Comparison of ENCODE assay signal across 8 cellular contexts in the genomic region with DNA sequence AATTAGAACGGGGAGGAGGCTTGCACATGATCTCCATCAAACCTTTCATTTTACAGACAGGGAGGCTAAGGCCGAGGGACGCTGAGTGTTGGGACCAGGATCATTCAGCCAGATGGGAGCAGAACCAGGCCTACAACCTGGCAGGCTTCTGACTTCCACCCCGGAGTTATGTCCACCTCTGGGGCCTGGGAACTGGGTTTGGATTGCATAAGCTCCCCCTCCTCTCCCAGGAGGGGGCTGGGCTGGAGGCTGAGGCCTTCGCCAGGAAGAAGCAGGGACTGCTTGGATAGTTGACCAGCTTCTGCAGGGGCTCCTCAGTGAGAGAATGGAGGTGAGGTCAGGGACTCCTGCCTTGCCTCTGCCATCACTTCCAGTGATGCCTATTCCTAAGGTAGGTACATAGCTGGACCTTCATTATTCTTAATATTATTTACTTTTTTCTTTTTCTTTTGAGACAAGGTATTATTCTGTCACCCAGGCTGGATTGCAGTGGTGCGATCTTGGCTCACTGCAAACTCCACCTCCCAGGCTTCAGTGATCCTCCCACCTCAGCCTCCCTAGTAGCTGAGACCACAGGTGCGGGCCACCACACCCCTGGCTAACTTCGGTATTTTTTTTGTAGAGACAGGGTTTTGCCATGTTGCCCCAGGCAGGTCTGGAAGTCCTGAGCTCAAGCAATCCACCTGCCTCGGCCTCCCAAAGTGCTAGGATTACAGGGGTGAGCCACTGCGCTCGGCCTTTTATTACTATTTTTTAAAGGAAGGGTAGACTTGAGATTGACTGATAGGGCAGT. TPM values are rescaled to one million over a fixed set of nuclear protein-coding genes. Genes with fewer than 3 reads are reported as not detected.
DNase-seq lines count a peak whose midpoint lies in the region; ATAC-seq and TF ChIP-seq lines count a peak whose summit lies in the region.

No MANE protein-coding gene starts in this region.

- no peaks in the 10 kb centered on the region for H4K20me1 ChIP-seq in PC-3 (ENCODE audit: low read length)

- TSS peak; percentile 45 for BruUV-seq in PC-3 (replicated peaks; lab: Mats Ljungman, UMichigan)

- H2AFZ ChIP-seq in PC-3 (ENCODE audit: low read length) = peak overlapping the region; percentile 99; the same call in 1 of the 2 replicates

- H3K27me3 Mint-ChIP-seq in endothelial cell (ENCODE audit: unreplicated experiment) = peaks cover 3% of the 10 kb centered on the region

- H3K4me3 ChIP-seq in PC-3 (ENCODE audit: low read length) = peak overlapping the region; percentile 97

- H3K27ac Mint-ChIP-seq in endothelial cell (ENCODE audit: unreplicated experiment) = no peak overlapping the region

- peaks cover 6% of the 10 kb centered on the region; the same call in 1 of the 2 replicates for H3K4me1 ChIP-seq in PC-3 (ENCODE audit: insufficient read depth, low read length)

- H3F3A ChIP-seq in PC-3 (ENCODE audit: low read length, unreplicated experiment) = no peaks in the 10 kb centered on the region

- POLR2A ChIA-PET in PC-3 (lab: Charles Lee; ENCODE audit: unreplicated experiment) = no interaction called here

- H3K9ac ChIP-seq in PC-3 (ENCODE audit: low read length) = peak overlapping the region; percentile 79; the same call in 1 of the 2 replicates

- H3K9me2 ChIP-seq in PC-3 (replicated peaks; ENCODE audit: low read length) = no peaks in the 10 kb centered on the region

- intact Hi-C loops in PC-3 (cut with micrococcal nuclease) = loop anchor here (5.0 kb wide), 1 partner anchor 91 kb away; the partner anchor contains the start of genes CBX3 and HNRNPA2B1

- no peak for TF ChIP-seq CTCF in PC-3 (conservative IDR thresholded peaks at IDR 0.05; ENCODE audit: low read depth, low read length)
- no peak for TF ChIP-seq CTCF in endothelial cell (IDR thresholded peaks at IDR 0.05; ENCODE audit: unreplicated experiment)

- no peak overlapping the region for H3K27ac ChIP-seq in PC-3 (ENCODE audit: low read length)

- 0 out of 2 replicates have a peak, but pooled peaks cover 3% of the 10 kb centered on the region for H3K79me2 ChIP-seq in PC-3 (ENCODE audit: low read length)

- no peaks in the 10 kb centered on the region for H3K9me3 ChIP-seq in PC-3 (ENCODE audit: low read length)

- CTCF ChIA-PET in PC-3 (lab: Charles Lee) = interaction anchor here (0.7 kb wide), 1 partner anchor 94 kb away, joined by 3 read pairs; no protein-coding TSS in a partner anchor

- H3K27me3 ChIP-seq in PC-3 (ENCODE audit: low read length) = no peaks in the 10 kb centered on the region

- no peaks in the 10 kb centered on the region for H3K36me3 Mint-ChIP-seq in endothelial cell (ENCODE audit: low read depth, unreplicated experiment)

- H3K36me3 ChIP-seq in PC-3 (ENCODE audit: low read depth, low read length) = no peaks in the 10 kb centered on the region

- no peak for ATAC-seq in PC-3
- ATAC-seq in GM21447 (IDR thresholded peaks at IDR 0.05; ENCODE audit: unreplicated experiment) = no peak
- no peak for ATAC-seq in GM19035 (IDR thresholded peaks at IDR 0.05; ENCODE audit: unreplicated experiment)
- ATAC-seq in GM19324 (IDR thresholded peaks at IDR 0.05; ENCODE audit: low FRiP score, unreplicated experiment) = no peak

- peaks cover 9% of the 10 kb centered on the region for H3K4me1 Mint-ChIP-seq in endothelial cell (ENCODE audit: unreplicated experiment)

- DNase-seq in SKM-1 treated with dmso at 0.1 percent for 144 hours (lab: John Stamatoyannopoulos, UW; ENCODE audit: unreplicated experiment) = peak; percentile 7
- no peak for DNase-seq in SKM-1 (lab: John Stamatoyannopoulos, UW; ENCODE audit: unreplicated experiment)
- peak; percentile 5 for DNase-seq in PC-3
- DNase-seq in endothelial cell (ENCODE audit: low spot score) = peak; percentile 8
- peak; percentile 38 for DNase-seq in stimulated activated CD8-positive, alpha-beta memory T cell treated with anti-CD3 and anti-CD28 coated beads, Interleukin-4, amount 100 ng/mL, for 48 hours

- H3K4me3 Mint-ChIP-seq in endothelial cell (ENCODE audit: unreplicated experiment) = peak overlapping the region; percentile 87

- peak overlapping the region; percentile 82 for H3K4me2 ChIP-seq in PC-3 (ENCODE audit: low read length)

- no peaks in the 10 kb centered on the region for H3K9me3 Mint-ChIP-seq in endothelial cell (ENCODE audit: unreplicated experiment)

RNA-seq across cellular contexts. Expression of gene SNX10, which starts 1.3 kb away (rescaled TPM):
- 6.2 and 7.9 TPM in 2 replicates for total RNA-seq in PC-3 (2014; rRNA removed)
- 13.8 TPM for total RNA-seq in endothelial cell (ENCODE audit: unreplicated experiment)
